Comparison of ENCODE assay signal across 23 cellular contexts in genomic region chr1:45998218-45998617, GRCh38.
DNase-seq lines count a peak whose midpoint lies in the region; ATAC-seq and TF ChIP-seq lines count a peak whose summit lies in the region.
"Had no signal": no experiment of that assay in that cellular context is flagged by ENCODE, and none has a peak within 500 bp of the region (broad histone marks: within the 10 kb centered on the region; RNA-seq: fewer than 3 reads in every experiment).

No MANE protein-coding gene starts in this region.

- peak overlapping the region; percentile 7 for H3K27ac ChIP-seq in left ventricle myocardium inferior (replicated peaks)
- H3K27ac ChIP-seq in gastrocnemius medialis: peak overlapping the region; percentile 31 to 64 (median 52)
- H3K27ac ChIP-seq: 22Rv1 had no signal

- H3K36me3 Mint-ChIP-seq in endothelial cell (ENCODE audit: low read depth, unreplicated experiment): peaks cover 3% of the 10 kb centered on the region

- ATAC-seq in Right ventricle myocardium inferior (peak; percentile 75), gastrocnemius medialis (no peak)
- ATAC-seq: K562 had no signal

- no peaks in the 10 kb centered on the region for H3K9me3 Mint-ChIP-seq in endothelial cell (ENCODE audit: unreplicated experiment)

- peaks cover 4% of the 10 kb centered on the region for H3K27me3 Mint-ChIP-seq in endothelial cell (ENCODE audit: unreplicated experiment)

- TF ChIP-seq CTCF in endothelial cell (IDR thresholded peaks at IDR 0.05; ENCODE audit: unreplicated experiment): no peak
- no peak for TF ChIP-seq CTCF in left ventricle myocardium inferior (IDR thresholded peaks at IDR 0.05; ENCODE audit: borderline replicate concordance)
- no peak for TF ChIP-seq CTCF in gastrocnemius medialis (IDR thresholded peaks at IDR 0.05 in 4 of 5, conservative IDR thresholded peaks at IDR 0.05 in 1 of 5)

- H3K4me1 Mint-ChIP-seq in endothelial cell (ENCODE audit: unreplicated experiment): peaks cover 34% of the 10 kb centered on the region

- no peak overlapping the region for H3K27ac Mint-ChIP-seq in endothelial cell (ENCODE audit: unreplicated experiment)

- H3K9me3 ChIP-seq in left ventricle myocardium inferior (replicated peaks) (no peaks in the 10 kb centered on the region), gastrocnemius medialis (no peaks in the 10 kb centered on the region)
- H3K9me3 ChIP-seq: BE2C, SK-N-SH had no signal

- H3K4me1 ChIP-seq in left ventricle myocardium inferior (peaks cover 33% of the 10 kb centered on the region), gastrocnemius medialis (peaks cover 10 to 25% of the 10 kb centered on the region in 2 donors)
- H3K4me1 ChIP-seq: BE2C had no signal

- H3K36me3 ChIP-seq in left ventricle myocardium inferior (peaks cover 27% of the 10 kb centered on the region), gastrocnemius medialis (peaks cover 0 to 37% of the 10 kb centered on the region in 2 donors)
- H3K36me3 ChIP-seq: BE2C had no signal

- H3K4me3 ChIP-seq in left ventricle myocardium inferior (no peak overlapping the region), gastrocnemius medialis (no peak overlapping the region)
- H3K4me3 ChIP-seq: K562 had no signal

- DNase-seq in Right ventricle myocardium inferior (ENCODE audit: missing footprints): no peak
- no peak for DNase-seq in cardiac septum (ENCODE audit: low spot score)
- DNase-seq in endothelial cell (ENCODE audit: low spot score): no peak
- no peak for DNase-seq in left ventricle myocardium inferior
- no peak for DNase-seq in gastrocnemius medialis
- no peak for DNase-seq in cerebellar cortex (ENCODE audit: low spot score)
- no peak for DNase-seq in NOMO-1 (lab: John Stamatoyannopoulos, UW; ENCODE audit: unreplicated experiment in 2 of 2)
- no peak for DNase-seq in retina
- DNase-seq: ACHN, BE2C, DMS153, DND-41, Kasumi-1, NCI-H1092 treated with DMSO at 0.1 percent for 48 hours, NCI-H1436, NCI-H446, NCI-H524 treated with DMSO at 0.1 percent for 48 hours, NCI-H774, RPMI8226, SHP77 treated with DMSO at 0.1 percent for 48 hours, SK-N-SH had no signal

- peak overlapping the region; percentile 49 for H3K4me3 Mint-ChIP-seq in endothelial cell (ENCODE audit: unreplicated experiment)

- intact Hi-C loops in Right ventricle myocardium inferior (cut with DNase I) (no loop called here), cardiac septum (cut with DNase I) (no loop called here), left ventricle myocardium inferior (cut with micrococcal nuclease) (no loop called here), gastrocnemius medialis (cut with DNase I; ENCODE audit: low total_unique reads) (no loop called here)

- H3K27me3 ChIP-seq in left ventricle myocardium inferior (ENCODE audit: low read depth) (no peaks in the 10 kb centered on the region), gastrocnemius medialis (no peaks in the 10 kb centered on the region)
- H3K27me3 ChIP-seq: BE2C had no signal

- TF ChIP-seq POLR2A in gastrocnemius medialis (IDR thresholded peaks at IDR 0.05): no peak

- in situ Hi-C loops in gastrocnemius medialis (cut with MboI; ENCODE audit: low sequenced_read_pairs in 4 of 4): no loop called here
